Comparison of ENCODE assay signal across 9 cellular contexts in the genomic region with DNA sequence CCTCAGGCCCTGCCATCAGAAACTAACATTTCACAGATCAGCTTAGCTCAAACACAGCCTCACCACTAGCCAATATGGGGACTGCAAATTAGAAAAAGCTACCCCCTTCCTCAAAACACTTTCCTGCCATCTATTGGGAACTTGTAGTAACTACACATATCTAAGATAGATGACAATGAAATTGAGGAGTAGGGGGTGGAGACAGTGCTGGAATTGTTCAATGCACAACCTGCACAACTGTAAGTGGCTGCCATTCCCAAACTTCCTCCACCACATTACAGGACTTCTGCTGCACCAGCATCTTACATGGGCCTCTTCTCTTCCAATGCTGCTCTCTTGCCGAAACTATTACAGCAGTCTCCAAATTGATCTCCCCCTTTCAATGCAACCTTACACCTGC. TPM values are rescaled to one million over a fixed set of nuclear protein-coding genes. Genes with fewer than 3 reads are reported as not detected.
DNase-seq lines count a peak whose midpoint lies in the region; ATAC-seq and TF ChIP-seq lines count a peak whose summit lies in the region.
"Had no signal": no experiment of that assay in that cellular context is flagged by ENCODE, and none has a peak within 500 bp of the region (broad histone marks: within the 10 kb centered on the region; RNA-seq: fewer than 3 reads in every experiment).

No MANE protein-coding gene starts in this region.

- intact Hi-C loops in Caco-2 (cut with micrococcal nuclease; ENCODE audit: unreplicated experiment): no loop called here

- no peaks in the 10 kb centered on the region for H3K9me3 ChIP-seq in Caco-2
- H3K9me3 ChIP-seq: thoracic aorta had no signal

- H3K27me3 Mint-ChIP-seq in endothelial cell (ENCODE audit: unreplicated experiment) (no peaks in the 10 kb centered on the region), Caco-2 (ENCODE audit: insufficient read depth, unreplicated experiment) (peaks cover 6% of the 10 kb centered on the region)

- TF ChIP-seq CTCF in BJ (IDR thresholded peaks at IDR 0.05; ENCODE audit: insufficient read depth, low read depth, low read length) (peak; percentile 57), endothelial cell (IDR thresholded peaks at IDR 0.05; ENCODE audit: unreplicated experiment) (peak; percentile 37), Caco-2 (IDR thresholded peaks at IDR 0.05; ENCODE audit: insufficient read depth in 1 of 2, low read depth in 1 of 2, low read length in 1 of 2, severe bottlenecking in 1 of 2, unreplicated experiment in 1 of 2) (peak in 1 of 2 experiments; percentile 32)

- no peaks in the 10 kb centered on the region for H3K36me3 Mint-ChIP-seq in endothelial cell (ENCODE audit: low read depth, unreplicated experiment)
- H3K36me3 Mint-ChIP-seq in Caco-2 (ENCODE audit: insufficient read depth, unreplicated experiment): no peaks in the 10 kb centered on the region

- H3K4me1 Mint-ChIP-seq in endothelial cell (ENCODE audit: unreplicated experiment): no peaks in the 10 kb centered on the region
- no peaks in the 10 kb centered on the region for H3K4me1 Mint-ChIP-seq in Caco-2 (ENCODE audit: low read depth, unreplicated experiment)

- no peaks in the 10 kb centered on the region for H3K4me1 ChIP-seq in Caco-2

- no TSS peak for BruUV-seq in Caco-2 (replicated peaks; lab: Mats Ljungman, UMichigan)

- ATAC-seq in GM19467 (IDR thresholded peaks at IDR 0.05; ENCODE audit: unreplicated experiment): no peak

- CTCF ChIA-PET in BJ (lab: Yijun Ruan, JAX) (interaction anchor here (0.6 to 2.4 kb wide), 8 partner anchors 18 to 825 kb away, joined by 3 to 8 read pairs (median 4); a partner anchor contains a TSS), Caco-2 (lab: Charles Lee) (no interaction called here)

- H3K27ac Mint-ChIP-seq in endothelial cell (ENCODE audit: unreplicated experiment) (peak overlapping the region; percentile 54), Caco-2 (ENCODE audit: unreplicated experiment) (no peak overlapping the region)

- H3K27me3 ChIP-seq in BJ (ENCODE audit: control insufficient read depth, insufficient read depth, low read length): peaks cover 1% of the 10 kb centered on the region
- H3K27me3 ChIP-seq in H7 (ENCODE audit: control insufficient read depth, insufficient read depth, low read length): no peaks in the 10 kb centered on the region
- no peaks in the 10 kb centered on the region for H3K27me3 ChIP-seq in Caco-2 (replicated peaks; ENCODE audit: control insufficient read depth, insufficient read depth, low read length)

- H3K9me3 Mint-ChIP-seq in endothelial cell (ENCODE audit: unreplicated experiment) (no peaks in the 10 kb centered on the region), Caco-2 (ENCODE audit: unreplicated experiment) (no peaks in the 10 kb centered on the region)

- H3K36me3 ChIP-seq in BJ (ENCODE audit: control insufficient read depth, insufficient read depth, low read length) (no peaks in the 10 kb centered on the region), H7 (replicated peaks; ENCODE audit: control insufficient read depth, insufficient read depth, low read length) (no peaks in the 10 kb centered on the region), Caco-2 (ENCODE audit: control insufficient read depth, insufficient read depth, low read length) (no peaks in the 10 kb centered on the region)
- H3K36me3 ChIP-seq: thoracic aorta had no signal

- H3K4me3 ChIP-seq in BJ (ENCODE audit: low read depth, low read length): no peak overlapping the region
- H3K4me3 ChIP-seq in H7 (ENCODE audit: insufficient read depth, low read depth, low read length): no peak overlapping the region
- H3K4me3 ChIP-seq in Caco-2 (ENCODE audit: low read depth, low read length): no peak overlapping the region
- H3K4me3 ChIP-seq: thoracic aorta had no signal

- DNase-seq in BJ (ENCODE audit: low read depth): no peak
- DNase-seq in H7: peak; percentile 86
- DNase-seq in NCI-H82 treated with DMSO at 0.1 percent for 48 hours (lab: John Stamatoyannopoulos, UW; ENCODE audit: unreplicated experiment): peak; percentile 77
- DNase-seq in endothelial cell (ENCODE audit: low spot score): no peak
- peak; percentile 57 for DNase-seq in renal cortical epithelial cell (ENCODE audit: low read depth)
- no peak for DNase-seq in Caco-2
- DNase-seq in activated CD8-positive, alpha-beta memory T cell treated with anti-CD3 and anti-CD28 coated beads, Interleukin-2, amount 50 U/mL, for 4 hours: no peak

- POLR2A ChIA-PET in BJ (lab: Charles Lee) (no interaction called here), Caco-2 (lab: Charles Lee) (no interaction called here)

- H3K4me3 Mint-ChIP-seq in endothelial cell (ENCODE audit: unreplicated experiment) (no peak overlapping the region), Caco-2 (ENCODE audit: unreplicated experiment) (no peak overlapping the region)

RNA-seq across cellular contexts. Expression of a gene that starts 21.8 kb away (rescaled TPM):
- not detected in 2 replicates for polyA plus RNA-seq in BJ (2011; rRNA removed)
- polyA minus RNA-seq in BJ (2011; rRNA and poly(A)+ RNA removed): not detected in 2 replicates
- total RNA-seq in H7 (2014; rRNA removed; shearing (Covaris generic)): 0.11 and 0.28 TPM in 2 replicates
- not detected for total RNA-seq in endothelial cell (ENCODE audit: unreplicated experiment)
- not detected in 2 replicates for total RNA-seq in renal cortical epithelial cell
- total RNA-seq in Caco-2 (2022): not detected in 2 replicates
- total RNA-seq: thoracic aorta had no signal

RNA-seq across cellular contexts. Expression of a gene that starts 31.2 kb away (rescaled TPM):
- 27.0 and 54.5 TPM in 2 replicates for polyA plus RNA-seq in BJ (2011; rRNA removed)
- 12.0 and 12.6 TPM in 2 replicates for polyA minus RNA-seq in BJ (2011; rRNA and poly(A)+ RNA removed)
- total RNA-seq in H7 (2014; rRNA removed; shearing (Covaris generic)): 93.6 and 115 TPM in 2 replicates
- 9.1 TPM for total RNA-seq in endothelial cell (ENCODE audit: unreplicated experiment)
- 0.40 and 17.2 TPM in 2 replicates for total RNA-seq in renal cortical epithelial cell
- total RNA-seq in Caco-2 (2022): 15.8 and 15.9 TPM in 2 replicates
- total RNA-seq: thoracic aorta had no signal

Comparison
In these comparisons a context has a peak if more than half of its experiments do, and no peak if none do; other contexts are left out.
1. DNase-seq: peak in H7 (single experiment), NCI-H82 treated with DMSO at 0.1 percent for 48 hours (single experiment) and renal cortical epithelial cell (single experiment); none in BJ (single experiment), endothelial cell (single experiment), Caco-2 (0 of 2) and activated CD8-positive, alpha-beta memory T cell treated with anti-CD3 and anti-CD28 coated beads, Interleukin-2, amount 50 U/mL, for 4 hours (single experiment).